ENCODE assay signal across 18 cellular contexts in genomic region chr12:30828686-30829085, GRCh38.
DNase-seq lines count a peak whose midpoint lies in the region; ATAC-seq, FAIRE-seq and TF ChIP-seq lines count a peak whose summit lies in the region.
"Had no signal": no experiment of that assay in that cellular context is flagged by ENCODE, and none has a peak within 500 bp of the region (broad histone marks: within the 10 kb centered on the region; RNA-seq: fewer than 3 reads in every experiment).

No MANE protein-coding gene starts in this region.

- H3K9me3 Mint-ChIP-seq in glutamatergic neuron (ENCODE audit: unreplicated experiment): peaks cover 14% of the 10 kb centered on the region
- H3K9me3 Mint-ChIP-seq in progenitor cell of endocrine pancreas (ENCODE audit: low read depth): peaks cover 3% of the 10 kb centered on the region

- peak; percentile 83 for FAIRE-seq in RCC 7860 (lab: Jason Lieb, UNC)
- FAIRE-seq: K562 had no signal

- no peak overlapping the region for H3K4me3 Mint-ChIP-seq in glutamatergic neuron (ENCODE audit: unreplicated experiment)
- no peak overlapping the region for H3K4me3 Mint-ChIP-seq in progenitor cell of endocrine pancreas (ENCODE audit: low read depth)

- H3K4me3 ChIP-seq in H7 (ENCODE audit: insufficient read depth, low read depth, low read length) (no peak overlapping the region), psoas muscle (no peak overlapping the region)
- H3K4me3 ChIP-seq: K562, PC-9, SK-N-MC had no signal

- peak overlapping the region; percentile 13 for H3K27ac Mint-ChIP-seq in glutamatergic neuron (ENCODE audit: unreplicated experiment)
- H3K27ac Mint-ChIP-seq in progenitor cell of endocrine pancreas: no peak overlapping the region

- intact Hi-C loops in psoas muscle (cut with DNase I): no loop called here

- H3K9me3 ChIP-seq in psoas muscle: no peaks in the 10 kb centered on the region

- H3K4me1 Mint-ChIP-seq in glutamatergic neuron (ENCODE audit: low read depth, unreplicated experiment) (peaks cover 20% of the 10 kb centered on the region), progenitor cell of endocrine pancreas (ENCODE audit: low read depth) (peaks cover 2% of the 10 kb centered on the region)

- H3K36me3 Mint-ChIP-seq in glutamatergic neuron (ENCODE audit: unreplicated experiment) (peaks cover 5% of the 10 kb centered on the region), progenitor cell of endocrine pancreas (ENCODE audit: insufficient read depth) (no peaks in the 10 kb centered on the region)

- no peaks in the 10 kb centered on the region for H3K4me1 ChIP-seq in psoas muscle

- peak; percentile 10 for DNase-seq in H7
- peak; percentile 87 for DNase-seq in RCC 7860 (ENCODE audit: low spot score)
- DNase-seq in glutamatergic neuron: no peak
- DNase-seq in progenitor cell of endocrine pancreas (ENCODE audit: low spot score, unreplicated experiment): peak; percentile 0
- DNase-seq in NCI-H1417 (lab: John Stamatoyannopoulos, UW): no peak
- DNase-seq in psoas muscle: no peak
- no peak for DNase-seq in stimulated activated CD4-positive, alpha-beta T cell treated with anti-CD3 and anti-CD28 coated beads, Interleukin-15, amount 100 ng/mL, for 24 hours
- DNase-seq: AML-193, COR-L47, HCEC 1CT, NCI-H1436 treated with DMSO at 0.1 percent for 48 hours, NCI-H2029 treated with DMSO at 0.1 percent for 48 hours, NCI-H2171 treated with DMSO at 0.1 percent for 48 hours, NCI-H82 had no signal

- no peak for ATAC-seq in psoas muscle
- no peak for ATAC-seq in HG02981 (IDR thresholded peaks at IDR 0.05; ENCODE audit: unreplicated experiment)
- ATAC-seq: K562 had no signal

- 55 to 83% (median 58%) methylated on average over 4 of the region's 4 CpGs for WGBS in psoas muscle, 3 donors

- H3K27me3 ChIP-seq in H7 (ENCODE audit: control insufficient read depth, insufficient read depth, low read length): peaks cover 8% of the 10 kb centered on the region; the same call in 1 of the 2 replicates
- no peaks in the 10 kb centered on the region for H3K27me3 ChIP-seq in psoas muscle (ENCODE audit: insufficient read depth in 3 of 3, low read length in 2 of 3)

- H3K27me3 Mint-ChIP-seq in glutamatergic neuron (ENCODE audit: unreplicated experiment) (no peaks in the 10 kb centered on the region), progenitor cell of endocrine pancreas (peaks cover 27% of the 10 kb centered on the region)

- H3K36me3 ChIP-seq in H7 (replicated peaks; ENCODE audit: control insufficient read depth, insufficient read depth, low read length) (no peaks in the 10 kb centered on the region), psoas muscle (ENCODE audit: insufficient read depth in 1 of 2, low read depth in 1 of 2) (no peaks in the 10 kb centered on the region)

- TF ChIP-seq CTCF in glutamatergic neuron (IDR thresholded peaks at IDR 0.05; ENCODE audit: partially characterized antibody, unreplicated experiment) (no peak), progenitor cell of endocrine pancreas (IDR thresholded peaks at IDR 0.05; ENCODE audit: unreplicated experiment) (no peak), psoas muscle (IDR thresholded peaks at IDR 0.05) (no peak)

- no peak overlapping the region for H3K27ac ChIP-seq in psoas muscle
- H3K27ac ChIP-seq: PC-9, SK-N-MC had no signal

Comparison
In these comparisons a context has a peak if more than half of its experiments do, and no peak if none do; other contexts are left out.
1. DNase-seq: peak in H7 (single experiment), RCC 7860 (single experiment) and progenitor cell of endocrine pancreas (single experiment); none in glutamatergic neuron (single experiment), NCI-H1417 (0 of 3), psoas muscle (0 of 2) and stimulated activated CD4-positive, alpha-beta T cell treated with anti-CD3 and anti-CD28 coated beads, Interleukin-15, amount 100 ng/mL, for 24 hours (single experiment).